16 cellular contexts compared by ENCODE assay signal in the genomic region with DNA sequence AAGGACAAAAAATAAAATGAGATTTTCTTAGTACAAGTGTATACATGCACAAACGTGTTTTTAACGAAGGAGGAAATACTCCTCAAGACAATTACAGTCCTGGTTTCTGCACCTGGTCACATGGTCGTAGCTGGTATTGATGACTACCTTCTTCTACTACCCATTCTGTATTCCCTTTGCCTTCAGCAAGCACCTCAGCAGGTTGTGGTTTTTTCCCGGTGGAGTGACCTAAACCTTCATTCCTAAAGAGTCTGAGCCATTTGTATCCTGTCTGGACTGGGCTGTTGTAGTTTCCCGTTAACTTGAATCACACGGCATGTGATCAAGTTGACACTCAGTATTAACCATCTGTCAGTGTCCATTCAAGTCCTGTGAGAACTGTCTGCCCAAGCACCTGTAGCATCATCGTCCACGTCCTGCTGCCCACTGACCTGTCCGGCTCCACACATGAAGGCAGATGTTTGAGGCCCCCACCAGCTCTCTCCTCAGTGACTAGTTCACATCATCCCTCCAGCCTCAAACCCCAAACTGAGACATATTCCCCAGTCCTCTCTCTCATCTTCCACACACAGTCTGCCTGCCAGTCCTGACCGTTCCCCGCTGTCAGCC. TPM values are rescaled to one million over a fixed set of nuclear protein-coding genes. Genes with fewer than 3 reads are reported as not detected.
DNase-seq lines count a peak whose midpoint lies in the region; ATAC-seq, FAIRE-seq and TF ChIP-seq lines count a peak whose summit lies in the region.
"Had no signal": no experiment of that assay in that cellular context is flagged by ENCODE, and none has a peak within 500 bp of the region (broad histone marks: within the 10 kb centered on the region; RNA-seq: fewer than 3 reads in every experiment).

No MANE protein-coding gene starts in this region.

- no peak for DNase-seq in activated naive CD4-positive, alpha-beta T cell treated with anti-CD3 and anti-CD28 coated beads for 36 hours
- no peak for DNase-seq in activated naive CD4-positive, alpha-beta T cell (lab: John Stamatoyannopoulos, UW)
- DNase-seq in astrocyte (ENCODE audit: low read depth) (peak; percentile 55), foreskin keratinocyte (peak; percentile 91 to 94), psoas muscle (no peak), uterus (no peak), T1000 (lab: John Stamatoyannopoulos, UW) (no peak)
- DNase-seq: DMS 273 treated with DMSO at 0.1 percent for 48 hours, KG1, NCI-H1417 treated with DMSO at 0.1 percent for 48 hours, NCI-H1930, NCI-H69 had no signal

- H3K9me3 ChIP-seq in astrocyte (ENCODE audit: insufficient read depth, low read depth, low read length) (no peaks in the 10 kb centered on the region), psoas muscle (no peaks in the 10 kb centered on the region), uterus (no peaks in the 10 kb centered on the region)
- H3K9me3 ChIP-seq: A549 had no signal

- H3K9ac ChIP-seq in astrocyte (ENCODE audit: low read length): no peak overlapping the region

- H3K4me3 Mint-ChIP-seq in activated naive CD4-positive, alpha-beta T cell treated with anti-CD3 and anti-CD28 coated beads for 36 hours: no peak overlapping the region
- no peak overlapping the region for H3K4me3 Mint-ChIP-seq in astrocyte (ENCODE audit: unreplicated experiment)

- H2AFZ ChIP-seq in astrocyte (ENCODE audit: low read depth, low read length): no peak overlapping the region

- 55 to 72% (median 59%) methylated on average over 11 of the region's 11 CpGs for WGBS in psoas muscle, 3 donors

- ATAC-seq in foreskin keratinocyte: peak; percentile 74
- peak in 2 of 4 donors; percentile 23 to 50 for ATAC-seq in psoas muscle
- ATAC-seq in GM18520 (IDR thresholded peaks at IDR 0.05; ENCODE audit: unreplicated experiment): no peak
- ATAC-seq: A549, HepG2 had no signal

- H3K4me3 ChIP-seq in astrocyte (ENCODE audit: insufficient read depth, low read depth, low read length) (no peak overlapping the region), psoas muscle (no peak overlapping the region), uterus (no peak overlapping the region)
- H3K4me3 ChIP-seq: A549; BLaER1 treated with 17β-estradiol and CSF1 and Interleukin-3, amounts not matched to agents 10 nM and 100 nM had no signal

- TF ChIP-seq CTCF in astrocyte (IDR thresholded peaks at IDR 0.05; ENCODE audit: insufficient read depth, low read depth, low read length) (no peak), foreskin keratinocyte (conservative IDR thresholded peaks at IDR 0.05) (no peak), psoas muscle (IDR thresholded peaks at IDR 0.05) (no peak), uterus (IDR thresholded peaks at IDR 0.05) (no peak)

- no peaks in the 10 kb centered on the region for H3K79me2 ChIP-seq in astrocyte (ENCODE audit: insufficient read depth, low read length)

- CTCF ChIA-PET in activated naive CD4-positive, alpha-beta T cell treated with anti-CD3 and anti-CD28 coated beads for 36 hours (lab: Charles Lee): interaction anchor here (0.7 to 1.2 kb wide), 2 partner anchors 9 to 158 kb away, joined by 3 read pairs; no protein-coding TSS in a partner anchor

- peaks cover 25% of the 10 kb centered on the region for H4K20me1 ChIP-seq in astrocyte (ENCODE audit: insufficient read depth, low read length)

- intact Hi-C loops in activated naive CD4-positive, alpha-beta T cell treated with anti-CD3 and anti-CD28 coated beads for 36 hours (cut with micrococcal nuclease): loop anchor here (10.0 kb wide), 1 partner anchor 304 kb away; the partner anchor contains the start of gene MAN2B2
- intact Hi-C loops in psoas muscle (cut with DNase I): no loop called here
- intact Hi-C loops in uterus (cut with DNase I; ENCODE audit: low total_unique reads): no loop called here

- peaks cover 19% of the 10 kb centered on the region for H3K36me3 Mint-ChIP-seq in activated naive CD4-positive, alpha-beta T cell treated with anti-CD3 and anti-CD28 coated beads for 36 hours (ENCODE audit: low read depth)
- peaks cover 37% of the 10 kb centered on the region for H3K36me3 Mint-ChIP-seq in astrocyte (ENCODE audit: low read depth, unreplicated experiment)

- no peaks in the 10 kb centered on the region for H3K4me1 ChIP-seq in astrocyte (ENCODE audit: insufficient read depth, low read length)
- peaks cover 10% of the 10 kb centered on the region for H3K4me1 ChIP-seq in foreskin keratinocyte
- peaks cover 29% of the 10 kb centered on the region for H3K4me1 ChIP-seq in psoas muscle
- H3K4me1 ChIP-seq in uterus: no peaks in the 10 kb centered on the region
- H3K4me1 ChIP-seq: A549 had no signal

- no peaks in the 10 kb centered on the region for H3K27me3 ChIP-seq in astrocyte (ENCODE audit: insufficient read depth, low read length)
- H3K27me3 ChIP-seq in foreskin keratinocyte: no peaks in the 10 kb centered on the region
- H3K27me3 ChIP-seq in psoas muscle (ENCODE audit: insufficient read depth in 3 of 3, low read length in 2 of 3): no peaks in the 10 kb centered on the region
- no peaks in the 10 kb centered on the region for H3K27me3 ChIP-seq in uterus
- H3K27me3 ChIP-seq: BLaER1 treated with 17β-estradiol and CSF1 and Interleukin-3, amounts not matched to agents 10 nM and 100 nM had no signal

- no peak for TF ChIP-seq POLR2A in uterus (IDR thresholded peaks at IDR 0.05)

- H3K27me3 Mint-ChIP-seq in activated naive CD4-positive, alpha-beta T cell treated with anti-CD3 and anti-CD28 coated beads for 36 hours (ENCODE audit: low read depth): no peaks in the 10 kb centered on the region
- H3K27me3 Mint-ChIP-seq in astrocyte (ENCODE audit: low read depth, unreplicated experiment): no peaks in the 10 kb centered on the region

- H3K27ac Mint-ChIP-seq in activated naive CD4-positive, alpha-beta T cell treated with anti-CD3 and anti-CD28 coated beads for 36 hours: peak overlapping the region; percentile 14
- H3K27ac Mint-ChIP-seq in astrocyte (ENCODE audit: unreplicated experiment): peak overlapping the region; percentile 75

- H3K27ac ChIP-seq in astrocyte (ENCODE audit: low read depth, low read length) (no peak overlapping the region), foreskin keratinocyte (no peak overlapping the region), psoas muscle (peak overlapping the region; percentile 79), uterus (no peak overlapping the region)
- H3K27ac ChIP-seq: A549 had no signal

- FAIRE-seq in astrocyte (lab: Jason Lieb, UNC): no peak
- FAIRE-seq: A549, HepG2 had no signal

- no peaks in the 10 kb centered on the region for H3K9me3 Mint-ChIP-seq in activated naive CD4-positive, alpha-beta T cell treated with anti-CD3 and anti-CD28 coated beads for 36 hours
- H3K9me3 Mint-ChIP-seq in astrocyte (ENCODE audit: unreplicated experiment): peaks cover 1% of the 10 kb centered on the region

- H3K36me3 ChIP-seq in astrocyte (ENCODE audit: insufficient read depth, low read length) (peaks cover 49% of the 10 kb centered on the region), psoas muscle (ENCODE audit: insufficient read depth in 1 of 2, low read depth in 1 of 2) (peaks cover 14 to 90% of the 10 kb centered on the region in 2 donors), uterus (no peaks in the 10 kb centered on the region)

- H3K4me1 Mint-ChIP-seq in activated naive CD4-positive, alpha-beta T cell treated with anti-CD3 and anti-CD28 coated beads for 36 hours (ENCODE audit: low read depth): peaks cover 2% of the 10 kb centered on the region
- H3K4me1 Mint-ChIP-seq in astrocyte (ENCODE audit: low read depth, unreplicated experiment): peaks cover 23% of the 10 kb centered on the region

- no peak overlapping the region for H3K4me2 ChIP-seq in astrocyte (ENCODE audit: low read length)
- H3K4me2 ChIP-seq: A549; BLaER1 treated with 17β-estradiol and CSF1 and Interleukin-3, amounts not matched to agents 10 nM and 100 nM had no signal

RNA-seq across cellular contexts. Expression of gene TBC1D14, which starts 31.1 kb away (rescaled TPM):
- total RNA-seq in activated naive CD4-positive, alpha-beta T cell treated with anti-CD3 and anti-CD28 coated beads for 36 hours: 10 to 100 TPM; 23.6 to 24.6 TPM
- total RNA-seq in astrocyte (25.8 and 30.4 TPM in 2 replicates), foreskin keratinocyte (53.6 and 62.2 TPM in 2 replicates), psoas muscle (10 to 100 TPM; 32.7 to 45.5 (median 35.6) TPM), uterus (10 to 100 TPM; 16.9 to 61.2 (median 28.1) TPM)
- polyA plus RNA-seq in foreskin keratinocyte (23.7 and 23.9 TPM in 2 replicates), psoas muscle (10 to 100 TPM; 14.7 to 44.3 (median 17.7) TPM)

Comparison
In these comparisons a context has a peak if more than half of its experiments do, and no peak if none do; other contexts are left out.
1. DNase-seq: peak in astrocyte (single experiment) and foreskin keratinocyte (2 of 2); none in activated naive CD4-positive, alpha-beta T cell treated with anti-CD3 and anti-CD28 coated beads for 36 hours (single experiment), activated naive CD4-positive, alpha-beta T cell (0 of 4), psoas muscle (0 of 2), uterus (0 of 2) and T1000 (single experiment).